12 cellular contexts compared by ENCODE assay signal in genomic region chr15:101637038-101637437, GRCh38. TPM values are rescaled to one million over a fixed set of nuclear protein-coding genes. Genes with fewer than 3 reads are reported as not detected.
DNase-seq lines count a peak whose midpoint lies in the region; ATAC-seq and TF ChIP-seq lines count a peak whose summit lies in the region.
"Had no signal": no experiment of that assay in that cellular context is flagged by ENCODE, and none has a peak within 500 bp of the region (broad histone marks: within the 10 kb centered on the region; RNA-seq: fewer than 3 reads in every experiment).

No MANE protein-coding gene starts in this region.

- H3K4me1 ChIP-seq in CD4-positive, CD25-positive, alpha-beta regulatory T cell (ENCODE audit: control insufficient read depth, insufficient read depth, low read length, poor library complexity, severe bottlenecking): peaks cover 12% of the 10 kb centered on the region
- H3K4me1 ChIP-seq in GM23338 (ENCODE audit: insufficient read depth) (peaks cover 18% of the 10 kb centered on the region; the same call in 1 of the 2 replicates), stomach (peaks cover 0 to 17% (median 11%) of the 10 kb centered on the region in 4 donors), BE2C (peaks cover 5% of the 10 kb centered on the region; the same call in 1 of the 2 replicates)

- TF ChIP-seq EP300 in stomach (IDR thresholded peaks at IDR 0.05): no peak

- H3K4me1 Mint-ChIP-seq in CD4-positive, CD25-positive, alpha-beta regulatory T cell: peaks cover 12 to 22% (median 16%) of the 10 kb centered on the region in 4 donors
- H3K4me1 Mint-ChIP-seq in GM23338 (peaks cover 22% of the 10 kb centered on the region), nephron progenitor cell (peaks cover 31% of the 10 kb centered on the region)
- H3K4me1 Mint-ChIP-seq in activated T-helper 17 cell treated with anti-CD3 and anti-CD28 coated beads, Interleukin-2, amount 50 U/mL, for 72 hours: peaks cover 10% of the 10 kb centered on the region

- no peak overlapping the region for H3K4me3 Mint-ChIP-seq in CD4-positive, CD25-positive, alpha-beta regulatory T cell
- H3K4me3 Mint-ChIP-seq in GM23338 (no peak overlapping the region), nephron progenitor cell (no peak overlapping the region)
- no peak overlapping the region for H3K4me3 Mint-ChIP-seq in activated T-helper 17 cell treated with anti-CD3 and anti-CD28 coated beads, Interleukin-2, amount 50 U/mL, for 72 hours
- H3K4me3 Mint-ChIP-seq: B cell; CD8-positive, alpha-beta memory T cell had no signal

- H3K36me3 ChIP-seq in CD4-positive, CD25-positive, alpha-beta regulatory T cell (ENCODE audit: control insufficient read depth, insufficient read depth, low read length): peaks cover 24% of the 10 kb centered on the region
- no peaks in the 10 kb centered on the region for H3K36me3 ChIP-seq in GM23338 (ENCODE audit: insufficient read depth)
- H3K36me3 ChIP-seq in stomach: peaks cover 3 to 43% (median 37%) of the 10 kb centered on the region in 4 donors
- peaks cover 20% of the 10 kb centered on the region for H3K36me3 ChIP-seq in BE2C

- H3K9me3 ChIP-seq in CD4-positive, CD25-positive, alpha-beta regulatory T cell (ENCODE audit: control insufficient read depth in 2 of 2, low read length in 2 of 2): no peaks in the 10 kb centered on the region
- no peaks in the 10 kb centered on the region for H3K9me3 ChIP-seq in stomach
- H3K9me3 ChIP-seq in BE2C: no peaks in the 10 kb centered on the region

- H3K79me2 ChIP-seq in GM23338 (replicated peaks; ENCODE audit: insufficient read depth): no peaks in the 10 kb centered on the region

- no peak overlapping the region for H3K4me2 ChIP-seq in GM23338

- H3K27ac Mint-ChIP-seq in CD4-positive, CD25-positive, alpha-beta regulatory T cell: peak overlapping the region in 2 of 3 donors; percentile 33 to 34
- H3K27ac Mint-ChIP-seq in GM23338: 0 out of 2 replicates have a peak overlapping the region, but pooled peaks have one; percentile 30
- peak overlapping the region; percentile 15 for H3K27ac Mint-ChIP-seq in activated T-helper 17 cell treated with anti-CD3 and anti-CD28 coated beads, Interleukin-2, amount 50 U/mL, for 72 hours
- peak overlapping the region; percentile 68 for H3K27ac Mint-ChIP-seq in nephron progenitor cell
- H3K27ac Mint-ChIP-seq: B cell had no signal

- H3K27me3 Mint-ChIP-seq in CD4-positive, CD25-positive, alpha-beta regulatory T cell: no peaks in the 10 kb centered on the region
- H3K27me3 Mint-ChIP-seq in GM23338 (ENCODE audit: insufficient read depth, low read depth, poor library complexity): peaks cover 6% of the 10 kb centered on the region
- no peaks in the 10 kb centered on the region for H3K27me3 Mint-ChIP-seq in activated T-helper 17 cell treated with anti-CD3 and anti-CD28 coated beads, Interleukin-2, amount 50 U/mL, for 72 hours
- no peaks in the 10 kb centered on the region for H3K27me3 Mint-ChIP-seq in nephron progenitor cell (ENCODE audit: low read depth, poor library complexity)
- H3K27me3 Mint-ChIP-seq: B cell; CD8-positive, alpha-beta memory T cell had no signal

- TF ChIP-seq POLR2A in stomach (IDR thresholded peaks at IDR 0.05): no peak

- TF ChIP-seq CTCF in GM23338 (conservative IDR thresholded peaks at IDR 0.05; ENCODE audit: low read depth in 2 of 2): no peak
- no peak for TF ChIP-seq CTCF in nephron progenitor cell (IDR thresholded peaks at IDR 0.05)
- TF ChIP-seq CTCF in stomach (IDR thresholded peaks at IDR 0.05): no peak
- no peak for TF ChIP-seq CTCF in BE2C (IDR thresholded peaks at IDR 0.05; ENCODE audit: low read depth, low read length)

- WGBS in stomach, 5 donors: 64 to 74% (median 67%) methylated on average over 3 of the region's 3 CpGs

- no peak overlapping the region for H3K27ac ChIP-seq in CD4-positive, CD25-positive, alpha-beta regulatory T cell (ENCODE audit: insufficient read depth, low read length, poor library complexity, severe bottlenecking)
- H3K27ac ChIP-seq in GM23338 (ENCODE audit: low read depth) (0 out of 2 replicates have a peak overlapping the region, but pooled peaks have one; percentile 20), stomach (no peak overlapping the region)
- H3K27ac ChIP-seq: C4-2B had no signal

- H3K9me2 ChIP-seq in GM23338 (ENCODE audit: insufficient read depth): no peaks in the 10 kb centered on the region

- H3F3A ChIP-seq in GM23338 (replicated peaks; ENCODE audit: low read depth): no peaks in the 10 kb centered on the region

- DNase-seq in CD4-positive, CD25-positive, alpha-beta regulatory T cell: no peak
- DNase-seq in GM23338 (ENCODE audit: low spot score): no peak
- DNase-seq in nephron progenitor cell: no peak
- no peak for DNase-seq in stomach
- DNase-seq in SHP77 (lab: John Stamatoyannopoulos, UW): no peak
- no peak for DNase-seq in BE2C
- DNase-seq: CD8-positive, alpha-beta memory T cell; DMS53 had no signal

- H3K9me3 Mint-ChIP-seq in CD4-positive, CD25-positive, alpha-beta regulatory T cell: no peaks in the 10 kb centered on the region
- no peaks in the 10 kb centered on the region for H3K9me3 Mint-ChIP-seq in GM23338
- no peaks in the 10 kb centered on the region for H3K9me3 Mint-ChIP-seq in activated T-helper 17 cell treated with anti-CD3 and anti-CD28 coated beads, Interleukin-2, amount 50 U/mL, for 72 hours
- no peaks in the 10 kb centered on the region for H3K9me3 Mint-ChIP-seq in nephron progenitor cell
- H3K9me3 Mint-ChIP-seq: CD8-positive, alpha-beta memory T cell had no signal

- intact Hi-C loops in stomach (cut with DNase I; ENCODE audit: low total_unique reads): no loop called here

- ATAC-seq in CD4-positive, CD25-positive, alpha-beta regulatory T cell (ENCODE audit: low read depth in 2 of 2): no peak
- no peak for ATAC-seq in GM23338
- ATAC-seq in activated T-helper 17 cell treated with anti-CD3 and anti-CD28 coated beads, Interleukin-2, amount 50 U/mL, for 72 hours (replicated peaks): no peak
- ATAC-seq: HCT116 had no signal

- no peak overlapping the region for H2AFZ ChIP-seq in GM23338

- no peaks in the 10 kb centered on the region for H3K27me3 ChIP-seq in CD4-positive, CD25-positive, alpha-beta regulatory T cell (ENCODE audit: control insufficient read depth, insufficient read depth, low read length)
- H3K27me3 ChIP-seq in GM23338 (ENCODE audit: insufficient read depth): no peaks in the 10 kb centered on the region
- H3K27me3 ChIP-seq in stomach: no peaks in the 10 kb centered on the region
- H3K27me3 ChIP-seq in BE2C: no peaks in the 10 kb centered on the region

- H3K36me3 Mint-ChIP-seq in CD4-positive, CD25-positive, alpha-beta regulatory T cell: peaks cover 24% of the 10 kb centered on the region
- no peaks in the 10 kb centered on the region; the same call in 2 of the 3 replicates for H3K36me3 Mint-ChIP-seq in GM23338 (ENCODE audit: low read depth)
- H3K36me3 Mint-ChIP-seq in activated T-helper 17 cell treated with anti-CD3 and anti-CD28 coated beads, Interleukin-2, amount 50 U/mL, for 72 hours (ENCODE audit: low read depth): peaks cover 60% of the 10 kb centered on the region
- H3K36me3 Mint-ChIP-seq in nephron progenitor cell (ENCODE audit: low read depth): peaks cover 32% of the 10 kb centered on the region

- peaks cover 8% of the 10 kb centered on the region; the same call in 1 of the 2 replicates for H4K20me1 ChIP-seq in GM23338 (replicated peaks; ENCODE audit: insufficient read depth)

- H3K4me3 ChIP-seq in CD4-positive, CD25-positive, alpha-beta regulatory T cell (ENCODE audit: low read depth, low read length): no peak overlapping the region
- H3K4me3 ChIP-seq in GM23338 (no peak overlapping the region), stomach (no peak overlapping the region), BE2C (ENCODE audit: low read depth, low read length) (no peak overlapping the region)

TF ChIP-seq in GM23338, 12 proteins besides CTCF, POLR2A, EP300 and RAD21 (continues in another document):
- TF ChIP-seq JUNB (IDR thresholded peaks at IDR 0.05; ENCODE audit: unreplicated experiment) (no peak), POLR2AphosphoS5 (IDR thresholded peaks at IDR 0.05; ENCODE audit: low read depth) (no peak), NANOG (IDR thresholded peaks at IDR 0.05; ENCODE audit: borderline replicate concordance) (no peak)

RNA-seq across cellular contexts. Expression of gene TM2D3, which starts 15.1 kb away (rescaled TPM):
- 85.4 TPM for total RNA-seq in CD4-positive, CD25-positive, alpha-beta regulatory T cell
- 10 to 100 TPM; 30.9 to 49.5 (median 39.4) TPM for polyA plus RNA-seq in CD4-positive, CD25-positive, alpha-beta regulatory T cell
- 33.9 and 36.6 TPM in 2 replicates for total RNA-seq in GM23338 (2014; rRNA removed; shearing (Covaris generic))
- polyA plus RNA-seq in GM23338 (2016; fragmentation: Nextera tagmentation; extraction: Ambion mirVana): 26.2 and 28.7 TPM in 2 replicates
- 10 to 100 TPM; 42.6 to 45.6 TPM for total RNA-seq in activated T-helper 17 cell treated with anti-CD3 and anti-CD28 coated beads, Interleukin-2, amount 50 U/mL, for 72 hours
- total RNA-seq in stomach: 100 to 1,000 TPM in 1 of 5 donors, 10 to 100 TPM in 4; 20.4 to 128 (median 63.0) TPM
- 10 to 100 TPM; 23.7 to 34.6 (median 24.1) TPM for polyA plus RNA-seq in stomach
- polyA plus RNA-seq in BE2C (2012; ENCODE audit: insufficient read depth, insufficient read length, low read depth): 81.4 TPM

Comparison
In these comparisons a context has a peak if more than half of its experiments do, and no peak if none do; other contexts are left out.
1. H3K27ac Mint-ChIP-seq: peak in every context shown above with its lines; median percentile 68 in nephron progenitor cell; 34 in CD4-positive, CD25-positive, alpha-beta regulatory T cell; 30 in GM23338; 15 in activated T-helper 17 cell treated with anti-CD3 and anti-CD28 coated beads, Interleukin-2, amount 50 U/mL, for 72 hours.